9 cellular contexts compared by ENCODE assay signal in the genomic region with DNA sequence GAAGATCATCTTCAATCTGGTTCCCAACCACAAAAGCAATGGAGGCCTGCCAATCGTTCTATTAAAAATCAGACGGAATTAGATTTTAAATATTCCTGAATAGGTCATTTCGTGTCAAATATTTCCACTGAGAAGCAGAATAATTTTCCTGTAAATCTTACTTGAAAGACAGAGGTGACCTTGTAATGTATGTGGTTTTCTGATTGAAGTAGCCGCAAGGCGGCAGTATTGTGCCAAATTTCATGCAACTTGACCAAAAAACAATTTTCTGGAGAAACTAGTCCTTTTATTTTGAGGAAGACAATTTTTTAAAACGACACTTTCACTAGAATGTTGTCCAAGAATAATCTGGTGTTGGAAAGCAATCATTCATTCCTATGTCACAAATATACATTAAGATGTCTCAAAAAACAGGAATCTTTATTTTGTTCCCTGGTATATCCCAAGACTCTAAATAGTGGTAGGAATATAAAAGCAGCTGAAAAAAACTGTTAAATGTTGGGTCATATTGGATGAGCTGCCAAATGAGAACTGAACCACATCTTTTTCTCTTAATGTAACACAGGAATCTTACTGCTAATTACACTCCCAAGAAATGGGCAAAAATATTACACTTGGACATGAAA. TPM values are rescaled to one million over a fixed set of nuclear protein-coding genes. Genes with fewer than 3 reads are reported as not detected.
DNase-seq lines count a peak whose midpoint lies in the region; ATAC-seq, FAIRE-seq and TF ChIP-seq lines count a peak whose summit lies in the region.
"Had no signal": no experiment of that assay in that cellular context is flagged by ENCODE, and none has a peak within 500 bp of the region (broad histone marks: within the 10 kb centered on the region; RNA-seq: fewer than 3 reads in every experiment).

No MANE protein-coding gene starts in this region.

- TF ChIP-seq EP300 in stomach (IDR thresholded peaks at IDR 0.05): no peak

- H3K4me1 ChIP-seq in OCI-LY3 (ENCODE audit: low read length): no peaks in the 10 kb centered on the region
- no peaks in the 10 kb centered on the region for H3K4me1 ChIP-seq in stomach

- H3K9ac ChIP-seq in OCI-LY3 (ENCODE audit: low read length): no peak overlapping the region

- TF ChIP-seq CTCF in C4-2B (conservative IDR thresholded peaks at IDR 0.05) (peak; percentile 87), OCI-LY3 (IDR thresholded peaks at IDR 0.05; ENCODE audit: low read depth, low read length) (peak; percentile 72), bronchial epithelial cell (IDR thresholded peaks at IDR 0.05; ENCODE audit: insufficient read depth, low read length, severe bottlenecking) (peak; percentile 59), stomach (IDR thresholded peaks at IDR 0.05) (peak in 4 of 7 experiments; percentile 27 to 73 (median 51))

- ATAC-seq in HG02973 (IDR thresholded peaks at IDR 0.05; ENCODE audit: unreplicated experiment): no peak

- H3K4me2 ChIP-seq in OCI-LY3 (ENCODE audit: low read length): no peak overlapping the region

- H3K9me3 ChIP-seq in OCI-LY3 (ENCODE audit: insufficient read depth, low read length): no peaks in the 10 kb centered on the region
- no peaks in the 10 kb centered on the region for H3K9me3 ChIP-seq in stomach

- H3K27ac ChIP-seq in C4-2B (no peak overlapping the region), OCI-LY3 (ENCODE audit: low read length) (no peak overlapping the region), stomach (no peak overlapping the region)

- no peaks in the 10 kb centered on the region for H3K27me3 ChIP-seq in H7 (ENCODE audit: control insufficient read depth, insufficient read depth, low read length)
- H3K27me3 ChIP-seq in OCI-LY3 (ENCODE audit: low read depth, low read length): no peaks in the 10 kb centered on the region
- no peaks in the 10 kb centered on the region for H3K27me3 ChIP-seq in bronchial epithelial cell (ENCODE audit: control insufficient read depth, insufficient read depth, low read length)
- H3K27me3 ChIP-seq in stomach: no peaks in the 10 kb centered on the region

- no peak overlapping the region for H3K4me3 ChIP-seq in H7 (ENCODE audit: insufficient read depth, low read depth, low read length)
- no peak overlapping the region for H3K4me3 ChIP-seq in OCI-LY3 (ENCODE audit: low read length)
- no peak overlapping the region for H3K4me3 ChIP-seq in bronchial epithelial cell (ENCODE audit: low read depth, low read length)
- no peak overlapping the region for H3K4me3 ChIP-seq in stomach

- H3K36me3 ChIP-seq in H7 (replicated peaks; ENCODE audit: control insufficient read depth, insufficient read depth, low read length): no peaks in the 10 kb centered on the region
- no peaks in the 10 kb centered on the region for H3K36me3 ChIP-seq in OCI-LY3 (replicated peaks; ENCODE audit: low read depth, low read length)
- no peaks in the 10 kb centered on the region for H3K36me3 ChIP-seq in bronchial epithelial cell (ENCODE audit: control insufficient read depth, insufficient read depth, low read length)
- no peaks in the 10 kb centered on the region for H3K36me3 ChIP-seq in stomach

- no peak for FAIRE-seq in bronchial epithelial cell (lab: Jason Lieb, UNC)

- intact Hi-C loops in stomach (cut with DNase I; ENCODE audit: low total_unique reads): no loop called here

- H3K79me2 ChIP-seq in OCI-LY3 (ENCODE audit: low read length): no peaks in the 10 kb centered on the region

- TF ChIP-seq POLR2A in stomach (IDR thresholded peaks at IDR 0.05): no peak

- no peaks in the 10 kb centered on the region for H4K20me1 ChIP-seq in OCI-LY3 (ENCODE audit: insufficient read depth, low read length)

- DNase-seq in H7: peak; percentile 18
- peak; percentile 66 for DNase-seq in bronchial epithelial cell (ENCODE audit: low read depth)
- DNase-seq in left kidney (ENCODE audit: low read depth, low spot score): peak; percentile 81
- DNase-seq in stomach: peak; percentile 59
- no peak for DNase-seq in cerebellar nuclear complex (lab: John Stamatoyannopoulos, UW)

- no peak overlapping the region for H2AFZ ChIP-seq in OCI-LY3 (ENCODE audit: low read depth, low read length)

- WGBS in stomach, 5 donors: 0 to 1% (median 1%) methylated on average over 6 of the region's 6 CpGs

RNA-seq across cellular contexts. Expression of gene SPAG17, which starts 33.6 kb away (rescaled TPM):
- 0.67 and 1.8 TPM in 2 replicates for total RNA-seq in H7 (2014; rRNA removed; shearing (Covaris generic))
- total RNA-seq in bronchial epithelial cell (under 0.01 and 1.7 TPM in 2 replicates), stomach (1 to 10 TPM in 1 of 5 donors, under 1 TPM in 1, not detected in 3; under 0.01 to 5.0 TPM)
- 1 to 10 TPM in 1 of 3 donors, not detected in 2; 8.9 TPM for polyA plus RNA-seq in stomach
- polyA plus RNA-seq: IgD-negative memory B cell had no signal

Comparison
In these comparisons a context has a peak if more than half of its experiments do, and no peak if none do; other contexts are left out.
1. DNase-seq: peak in H7 (single experiment), bronchial epithelial cell (single experiment), left kidney (single experiment) and stomach (single experiment); none in cerebellar nuclear complex (0 of 2).
2. Peak in every context shown above with its lines, with median percentiles within 50 percentile points of each other: CTCF ChIP-seq.